ENCODE assay signal across 8 cellular contexts in genomic region chr16:28846933-28847273, GRCh38. TPM values are rescaled to one million over a fixed set of nuclear protein-coding genes. Genes with fewer than 3 reads are reported as not detected.
DNase-seq lines count a peak whose midpoint lies in the region; ATAC-seq and TF ChIP-seq lines count a peak whose summit lies in the region.

No MANE protein-coding gene starts in this region.

- peak overlapping the region; percentile 59 for H3K27ac ChIP-seq in fibroblast of lung (ENCODE audit: insufficient read depth, low read length)

- DNase-seq in AG09309 (ENCODE audit: low read depth) = no peak
- DNase-seq in fibroblast of lung (ENCODE audit: low read depth in 2 of 2) = no peak
- DNase-seq in osteocyte (ENCODE audit: extremely low spot score, unreplicated experiment) = no peak
- DNase-seq in G401 (ENCODE audit: low spot score) = no peak

- H3K27me3 Mint-ChIP-seq in osteocyte (ENCODE audit: unreplicated experiment) = no peaks in the 10 kb centered on the region

- in situ Hi-C loops in G401 (cut with HindIII; ENCODE audit: low sequenced_read_pairs) = no loop called here

- peaks cover 10% of the 10 kb centered on the region for H3K4me1 ChIP-seq in fibroblast of lung (ENCODE audit: control insufficient read depth, extremely low read depth, insufficient read depth, low read length)

- peak overlapping the region; percentile 77 for H3K4me2 ChIP-seq in fibroblast of lung (ENCODE audit: extremely low read depth, insufficient read depth, low read length)

- peak overlapping the region; percentile 56 for H3K4me3 ChIP-seq in AG09309 (ENCODE audit: control insufficient read depth, low read depth, low read length)
- H3K4me3 ChIP-seq in fibroblast of lung (replicated peaks in 1 of 4; ENCODE audit: control extremely low read depth in 1 of 4, insufficient read depth in 1 of 4, low read depth in 3 of 4, low read length in 4 of 4) = peak overlapping the region; percentile 73 to 96 (median 84)

- H3K36me3 Mint-ChIP-seq in osteocyte (ENCODE audit: unreplicated experiment) = peaks cover 21% of the 10 kb centered on the region

- no peaks in the 10 kb centered on the region for H3K9me3 Mint-ChIP-seq in osteocyte (ENCODE audit: unreplicated experiment)

- peaks cover 27% of the 10 kb centered on the region for H3K4me1 Mint-ChIP-seq in osteocyte (ENCODE audit: unreplicated experiment)

- peak overlapping the region; percentile 95 for H3K4me3 Mint-ChIP-seq in osteocyte (ENCODE audit: unreplicated experiment)

- no peaks in the 10 kb centered on the region for H4K20me1 ChIP-seq in fibroblast of lung (ENCODE audit: control insufficient read depth, extremely low read depth, insufficient read depth, low read length)

- ATAC-seq in GM21717 (IDR thresholded peaks at IDR 0.05; ENCODE audit: unreplicated experiment) (peak; percentile 3), SK-N-SH treated with all-trans-retinoic acid at 6 μM for 48 hours (peak; percentile 34), GM18873 (IDR thresholded peaks at IDR 0.05; ENCODE audit: low FRiP score, unreplicated experiment) (no peak), HG02610 (IDR thresholded peaks at IDR 0.05; ENCODE audit: unreplicated experiment) (no peak)

- H3K79me2 ChIP-seq in fibroblast of lung (ENCODE audit: control insufficient read depth, insufficient read depth, low read length) = peaks cover 24% of the 10 kb centered on the region

- no peaks in the 10 kb centered on the region for H3K27me3 ChIP-seq in fibroblast of lung (ENCODE audit: control insufficient read depth, insufficient read depth, low read length)

- peak overlapping the region; percentile 78 for H2AFZ ChIP-seq in fibroblast of lung (ENCODE audit: low read length)

- H3K9ac ChIP-seq in fibroblast of lung (ENCODE audit: insufficient read depth, low read length) = peak overlapping the region; percentile 67

- peaks cover 22% of the 10 kb centered on the region for H3K36me3 ChIP-seq in fibroblast of lung (ENCODE audit: control insufficient read depth, insufficient read depth, low read length)

- TF ChIP-seq CTCF in AG09309 (IDR thresholded peaks at IDR 0.05; ENCODE audit: control insufficient read depth, insufficient read depth, low read depth, low read length, missing control alignments) = no peak
- TF ChIP-seq CTCF in fibroblast of lung (conservative IDR thresholded peaks at IDR 0.05 in 1 of 2, IDR thresholded peaks at IDR 0.05 in 1 of 2; ENCODE audit: low read depth in 1 of 2, low read length in 2 of 2) = no peak
- no peak for TF ChIP-seq CTCF in osteocyte (IDR thresholded peaks at IDR 0.05)

- peak overlapping the region; percentile 96 for H3K27ac Mint-ChIP-seq in osteocyte (ENCODE audit: unreplicated experiment)

- no peaks in the 10 kb centered on the region for H3K9me3 ChIP-seq in fibroblast of lung (ENCODE audit: control insufficient read depth, insufficient read depth, low read depth, low read length)

TF ChIP-seq in SK-N-SH treated with all-trans-retinoic acid at 6 μM for 48 hours, 23 proteins besides CTCF, POLR2A, EP300 and RAD21:
- TF ChIP-seq OSR1 (CRISPR knock-in tag; IDR thresholded peaks at IDR 0.05) (no peak), RARB (CRISPR knock-in tag; IDR thresholded peaks at IDR 0.05) (no peak), ESRRG (CRISPR knock-in tag; IDR thresholded peaks at IDR 0.05) (no peak), TOX (CRISPR knock-in tag; IDR thresholded peaks at IDR 0.05; ENCODE audit: borderline replicate concordance) (no peak), TCF4 (CRISPR knock-in tag; IDR thresholded peaks at IDR 0.05; ENCODE audit: borderline replicate concordance) (no peak), GLIS3 (CRISPR knock-in tag; IDR thresholded peaks at IDR 0.05) (no peak), ZNF8 (CRISPR knock-in tag; IDR thresholded peaks at IDR 0.05) (no peak), ARNTL (CRISPR knock-in tag; IDR thresholded peaks at IDR 0.05; ENCODE audit: borderline replicate concordance, low read depth) (no peak), SNAI2 (CRISPR knock-in tag; IDR thresholded peaks at IDR 0.05) (no peak), ZFP3 (CRISPR knock-in tag; IDR thresholded peaks at IDR 0.05) (no peak)
- TF ChIP-seq, protein P1, sequence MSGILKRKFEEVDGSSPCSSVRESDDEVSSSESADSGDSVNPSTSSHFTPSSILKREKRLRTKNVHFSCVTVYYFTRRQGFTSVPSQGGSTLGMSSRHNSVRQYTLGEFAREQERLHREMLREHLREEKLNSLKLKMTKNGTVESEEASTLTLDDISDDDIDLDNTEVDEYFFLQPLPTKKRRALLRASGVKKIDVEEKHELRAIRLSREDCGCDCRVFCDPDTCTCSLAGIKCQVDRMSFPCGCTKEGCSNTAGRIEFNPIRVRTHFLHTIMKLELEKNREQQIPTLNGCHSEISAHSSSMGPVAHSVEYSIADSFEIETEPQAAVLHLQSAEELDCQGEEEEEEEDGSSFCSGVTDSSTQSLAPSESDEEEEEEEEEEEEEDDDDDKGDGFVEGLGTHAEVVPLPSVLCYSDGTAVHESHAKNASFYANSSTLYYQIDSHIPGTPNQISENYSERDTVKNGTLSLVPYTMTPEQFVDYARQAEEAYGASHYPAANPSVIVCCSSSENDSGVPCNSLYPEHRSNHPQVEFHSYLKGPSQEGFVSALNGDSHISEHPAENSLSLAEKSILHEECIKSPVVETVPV (CRISPR knock-in tag; IDR thresholded peaks at IDR 0.05) = no peak

RNA-seq across cellular contexts. Expression of gene TUFM, which starts 0.8 kb away (rescaled TPM):
- total RNA-seq in fibroblast of lung (115 and 117 TPM in 2 replicates), osteocyte (122 and 132 TPM in 2 replicates)
- 68.6 and 105 TPM in 2 replicates for polyA plus RNA-seq in fibroblast of lung
- 114 and 188 TPM in 2 replicates for polyA plus RNA-seq in fibroblast of lung (2012)
- 120 and 199 TPM in 2 replicates for polyA minus RNA-seq in fibroblast of lung (ENCODE audit: low replicate concordance)
- 98.3 and 136 TPM in 2 replicates for total RNA-seq in G401 (2014; rRNA removed; shearing (Covaris generic))

RNA-seq across cellular contexts. Expression of gene SH2B1, which starts 16.7 kb away (rescaled TPM):
- total RNA-seq in fibroblast of lung = 9.0 and 14.2 TPM in 2 replicates
- polyA plus RNA-seq in fibroblast of lung = 10.7 and 11.8 TPM in 2 replicates
- 16.7 and 23.2 TPM in 2 replicates for polyA plus RNA-seq in fibroblast of lung (2012)
- polyA minus RNA-seq in fibroblast of lung (ENCODE audit: low replicate concordance) = 23.1 and 38.0 TPM in 2 replicates
- 57.9 and 60.7 TPM in 2 replicates for total RNA-seq in osteocyte
- 26.0 and 30.9 TPM in 2 replicates for total RNA-seq in G401 (2014; rRNA removed; shearing (Covaris generic))

RNA-seq across cellular contexts. Expression of gene ATXN2L, which starts 24.1 kb away (rescaled TPM):
- total RNA-seq in fibroblast of lung = 33.6 and 52.8 TPM in 2 replicates
- 16.4 and 21.5 TPM in 2 replicates for polyA plus RNA-seq in fibroblast of lung
- polyA plus RNA-seq in fibroblast of lung (2012) = 47.6 and 70.0 TPM in 2 replicates
- 66.4 and 79.9 TPM in 2 replicates for polyA minus RNA-seq in fibroblast of lung (ENCODE audit: low replicate concordance)
- 208 and 210 TPM in 2 replicates for total RNA-seq in osteocyte
- total RNA-seq in G401 (2014; rRNA removed; shearing (Covaris generic)) = 44.6 and 55.1 TPM in 2 replicates

RNA-seq across cellular contexts. Expression of gene ATP2A1, which starts 31.4 kb away (rescaled TPM):
- total RNA-seq in fibroblast of lung (0.26 and 0.33 TPM in 2 replicates), osteocyte (0.42 and 0.64 TPM in 2 replicates)
- polyA plus RNA-seq in fibroblast of lung = 0.15 and 0.22 TPM in 2 replicates
- polyA plus RNA-seq in fibroblast of lung (2012) = 0.31 and 0.46 TPM in 2 replicates
- polyA minus RNA-seq in fibroblast of lung (ENCODE audit: low replicate concordance) = 0.15 TPM in 1 of 2 replicates, not detected in the other
- total RNA-seq in G401 (2014; rRNA removed; shearing (Covaris generic)) = 7.8 and 11.1 TPM in 2 replicates

Comparison
In these comparisons a context has a peak if more than half of its experiments do, and no peak if none do; other contexts are left out.
1. ATAC-seq: peak in GM21717 (single experiment) and SK-N-SH treated with all-trans-retinoic acid at 6 μM for 48 hours (single experiment); none in GM18873 (single experiment) and HG02610 (single experiment).